22 cellular contexts compared by ENCODE assay signal in the genomic region with DNA sequence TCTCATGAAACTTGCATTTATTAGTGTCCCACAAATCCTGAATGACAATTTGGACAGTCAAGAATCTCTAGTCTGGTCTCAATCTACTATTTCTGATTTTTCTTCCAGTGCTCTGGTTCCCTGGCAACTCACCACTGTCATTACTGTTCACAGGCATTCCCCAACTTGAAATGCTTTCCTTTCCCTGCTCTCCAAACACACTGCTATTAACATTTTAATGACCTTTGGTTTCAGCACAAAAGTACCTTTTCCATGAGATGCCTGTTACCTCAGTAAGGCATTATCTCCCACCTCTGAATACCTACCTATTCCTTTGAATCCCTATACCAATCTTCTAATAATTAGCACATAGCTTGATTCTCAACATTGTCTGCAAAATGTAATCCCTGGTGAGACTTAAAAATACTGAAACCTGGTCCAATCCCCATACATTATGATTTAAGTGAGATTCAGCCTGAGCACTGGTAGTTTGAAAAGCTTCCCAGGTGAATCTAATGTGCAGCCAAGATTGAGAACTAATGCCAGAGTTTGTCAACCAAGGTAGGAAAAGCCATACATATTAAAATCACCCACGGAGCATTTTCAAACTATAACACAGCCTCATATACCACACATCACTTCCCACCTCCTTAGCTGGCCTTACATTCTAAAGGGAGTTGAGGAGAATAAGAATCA. TPM values are rescaled to one million over a fixed set of nuclear protein-coding genes. Genes with fewer than 3 reads are reported as not detected.
DNase-seq lines count a peak whose midpoint lies in the region; ATAC-seq and TF ChIP-seq lines count a peak whose summit lies in the region.
"Had no signal": no experiment of that assay in that cellular context is flagged by ENCODE, and none has a peak within 500 bp of the region (broad histone marks: within the 10 kb centered on the region; RNA-seq: fewer than 3 reads in every experiment).

No MANE protein-coding gene starts in this region.

- no peak overlapping the region for H3K4me3 ChIP-seq in NT2/D1 (ENCODE audit: insufficient read length, low read depth)
- H3K4me3 ChIP-seq in iPS DF 6.9 (ENCODE audit: low read length): no peak overlapping the region
- H3K4me3 ChIP-seq in right lobe of liver: no peak overlapping the region
- H3K4me3 ChIP-seq in CD4-positive, alpha-beta memory T cell (ENCODE audit: low read length in 2 of 2): no peak overlapping the region
- H3K4me3 ChIP-seq: K562 had no signal

- no peak for TF ChIP-seq CTCF in right lobe of liver (IDR thresholded peaks at IDR 0.05)

- peak; percentile 89 to 96 (median 92) for ATAC-seq in right lobe of liver
- ATAC-seq: K562, Right ventricle myocardium inferior had no signal

- intact Hi-C loops in right lobe of liver (cut with DNase I): no loop called here
- intact Hi-C loops in CD4-positive, alpha-beta memory T cell (cut with micrococcal nuclease): no loop called here

- H3K9me3 Mint-ChIP-seq in CD4-positive, alpha-beta memory T cell: peaks cover 0 to 4% (median 0%) of the 10 kb centered on the region in 8 donors
- H3K9me3 Mint-ChIP-seq: CD4-positive, alpha-beta T cell had no signal

- no peaks in the 10 kb centered on the region for H3K4me1 Mint-ChIP-seq in CD4-positive, alpha-beta memory T cell

- H3K9me3 ChIP-seq in NT2/D1 (ENCODE audit: insufficient read depth, low read length): no peaks in the 10 kb centered on the region
- no peaks in the 10 kb centered on the region for H3K9me3 ChIP-seq in iPS DF 6.9 (ENCODE audit: control insufficient read depth, insufficient read depth, low read length)
- no peaks in the 10 kb centered on the region for H3K9me3 ChIP-seq in right lobe of liver
- no peaks in the 10 kb centered on the region for H3K9me3 ChIP-seq in CD4-positive, alpha-beta memory T cell (ENCODE audit: control insufficient read depth in 1 of 2, low read length in 2 of 2)

- no peak for TF ChIP-seq POLR2A in right lobe of liver (IDR thresholded peaks at IDR 0.05)

- H3K4me1 ChIP-seq in NT2/D1 (ENCODE audit: insufficient read depth, insufficient read length): no peaks in the 10 kb centered on the region
- H3K4me1 ChIP-seq in iPS DF 6.9 (ENCODE audit: control insufficient read depth, insufficient read depth, low read length): no peaks in the 10 kb centered on the region
- peaks cover 0 to 21% (median 6%) of the 10 kb centered on the region in 4 donors for H3K4me1 ChIP-seq in right lobe of liver
- H3K4me1 ChIP-seq in CD4-positive, alpha-beta memory T cell (ENCODE audit: insufficient read depth, low read length): no peaks in the 10 kb centered on the region

- DNase-seq in Ammon's horn (ENCODE audit: low spot score) (peak; percentile 3), NT2/D1 (ENCODE audit: low read depth, low spot score) (peak; percentile 57), iPS DF 6.9 (ENCODE audit: low read depth, low spot score) (peak; percentile 18), right lobe of liver (no peak), dermis blood vessel endothelial cell (no peak), NCI-H526 (lab: John Stamatoyannopoulos, UW) (no peak)
- DNase-seq in stimulated activated CD4-positive, alpha-beta T cell treated with anti-CD3 and anti-CD28 coated beads, Interleukin-4, amount 100 ng/mL, for 4 hours: no peak
- no peak for DNase-seq in CD4-positive, alpha-beta memory T cell
- DNase-seq: CD4-positive, alpha-beta T cell; DMS153; GDM1; HCEC 1CT; NCI-H1105; NCI-H2081; NCI-H2171 treated with DMSO at 0.1 percent for 48 hours; NCI-H446 had no signal

- no peak overlapping the region for H3K27ac ChIP-seq in iPS DF 6.9 (ENCODE audit: low read length)
- peak overlapping the region in 2 of 3 donors; percentile 5 to 42 for H3K27ac ChIP-seq in right lobe of liver
- no peak overlapping the region for H3K27ac ChIP-seq in CD4-positive, alpha-beta memory T cell (ENCODE audit: low read depth, low read length)

- POLR2A ChIA-PET in CD4-positive, alpha-beta memory T cell (lab: Charles Lee; ENCODE audit: partially characterized antibody): no interaction called here

- no peak overlapping the region for H3K27ac Mint-ChIP-seq in CD4-positive, alpha-beta memory T cell
- H3K27ac Mint-ChIP-seq: CD4-positive, alpha-beta T cell had no signal

- CTCF ChIA-PET in CD4-positive, alpha-beta memory T cell (lab: Charles Lee; ENCODE audit: partially characterized antibody): no interaction called here

- H3K36me3 ChIP-seq in NT2/D1 (ENCODE audit: insufficient read depth, insufficient read length, low read length): peaks cover 7% of the 10 kb centered on the region
- no peaks in the 10 kb centered on the region for H3K36me3 ChIP-seq in iPS DF 6.9 (ENCODE audit: control insufficient read depth, insufficient read depth, low read length)
- no peaks in the 10 kb centered on the region for H3K36me3 ChIP-seq in right lobe of liver
- H3K36me3 ChIP-seq in CD4-positive, alpha-beta memory T cell (ENCODE audit: insufficient read depth, low read length): no peaks in the 10 kb centered on the region

- H3K9ac ChIP-seq in NT2/D1 (ENCODE audit: insufficient read length, low read depth): no peak overlapping the region

- H3K27me3 ChIP-seq in NT2/D1 (ENCODE audit: insufficient read depth, insufficient read length): no peaks in the 10 kb centered on the region
- H3K27me3 ChIP-seq in iPS DF 6.9 (ENCODE audit: control insufficient read depth, insufficient read depth, low read length): no peaks in the 10 kb centered on the region
- no peaks in the 10 kb centered on the region for H3K27me3 ChIP-seq in right lobe of liver
- no peaks in the 10 kb centered on the region for H3K27me3 ChIP-seq in CD4-positive, alpha-beta memory T cell (ENCODE audit: insufficient read depth, low read length)

- no peaks in the 10 kb centered on the region for H3K27me3 Mint-ChIP-seq in CD4-positive, alpha-beta memory T cell
- H3K27me3 Mint-ChIP-seq: CD4-positive, alpha-beta T cell had no signal

- no peak overlapping the region for H3K4me3 Mint-ChIP-seq in CD4-positive, alpha-beta memory T cell
- H3K4me3 Mint-ChIP-seq: CD4-positive, alpha-beta T cell had no signal

- peaks cover 16 to 28% of the 10 kb centered on the region in 2 donors for H3K36me3 Mint-ChIP-seq in CD4-positive, alpha-beta memory T cell

- WGBS in iPS DF 6.9 (ENCODE audit: insufficient coverage, insufficient read length): no CpG with 5 or more reads among the region's 1 CpG
- WGBS in right lobe of liver (ENCODE audit: insufficient coverage, low coverage, low lambda C conversion rate, missing lambda C conversion rate): 25% methylated on average over 1 of the region's 1 CpG

RNA-seq across cellular contexts. Expression of gene ANGPTL3, which starts 11.7 kb away (rescaled TPM):
- total RNA-seq in right lobe of liver (100 to 1,000 TPM; 227 to 411 (median 245) TPM), dermis blood vessel endothelial cell (not detected in 2 replicates)
- total RNA-seq in CD4-positive, alpha-beta memory T cell: not detected
- not detected for polyA plus RNA-seq in CD4-positive, alpha-beta memory T cell
- total RNA-seq: A172; CD4-positive, alpha-beta T cell; Daoy; K562; OCI-LY7; Right ventricle myocardium inferior had no signal
- polyA plus RNA-seq: BJ, K562 had no signal

Comparison
In these comparisons a context has a peak if more than half of its experiments do, and no peak if none do; other contexts are left out.
1. DNase-seq: peak in Ammon's horn (single experiment), NT2/D1 (single experiment) and iPS DF 6.9 (single experiment); none in right lobe of liver (0 of 3), stimulated activated CD4-positive, alpha-beta T cell treated with anti-CD3 and anti-CD28 coated beads, Interleukin-4, amount 100 ng/mL, for 4 hours (0 of 2), dermis blood vessel endothelial cell (single experiment), CD4-positive, alpha-beta memory T cell (0 of 5) and NCI-H526 (0 of 2).
2. H3K27ac ChIP-seq: peak in right lobe of liver (2 of 3); none in iPS DF 6.9 (single experiment) and CD4-positive, alpha-beta memory T cell (single experiment).
3. RNA of gene ANGPTL3, which starts 11.7 kb away (total RNA-seq): 227 to 411 TPM in right lobe of liver; not detected in dermis blood vessel endothelial cell and not detected in CD4-positive, alpha-beta memory T cell; every median in the first group is over 100 times any median in the second.